In genomic region chr7:76076995-76077394, GRCh38 we compare ENCODE assay signal across 17 cellular contexts. TPM values are rescaled to one million over a fixed set of nuclear protein-coding genes. Genes with fewer than 3 reads are reported as not detected.
DNase-seq lines count a peak whose midpoint lies in the region; ATAC-seq and TF ChIP-seq lines count a peak whose summit lies in the region.
"Had no signal": no experiment of that assay in that cellular context is flagged by ENCODE, and none has a peak within 500 bp of the region (broad histone marks: within the 10 kb centered on the region; RNA-seq: fewer than 3 reads in every experiment).

No MANE protein-coding gene starts in this region.

- CTCF ChIA-PET in PC-9 (lab: Charles Lee), result no interaction called here

- peaks cover 5% of the 10 kb centered on the region for H3K27me3 Mint-ChIP-seq in T-helper 1 cell treated with Interleukin-12 subunit alpha and Interleukin-12 subunit beta and Interleukin-4 antibody, amounts not matched to agents 30 μg/mL and 1 μg/mL, for 36 hours (ENCODE audit: low read depth)
- H3K27me3 Mint-ChIP-seq: CD4-positive, alpha-beta T cell had no signal

- no peak for TF ChIP-seq CTCF in PC-9 (conservative IDR thresholded peaks at IDR 0.05)

- H3K9me3 Mint-ChIP-seq in T-helper 1 cell treated with Interleukin-12 subunit alpha and Interleukin-12 subunit beta and Interleukin-4 antibody, amounts not matched to agents 30 μg/mL and 1 μg/mL, for 36 hours, result no peaks in the 10 kb centered on the region
- H3K9me3 Mint-ChIP-seq: CD4-positive, alpha-beta T cell; GM23338 had no signal

- H3K9me2 ChIP-seq in PC-9 (ENCODE audit: insufficient read depth), result no peaks in the 10 kb centered on the region

- no peaks in the 10 kb centered on the region for H3K36me3 Mint-ChIP-seq in T-helper 1 cell treated with Interleukin-12 subunit alpha and Interleukin-12 subunit beta and Interleukin-4 antibody, amounts not matched to agents 30 μg/mL and 1 μg/mL, for 36 hours (ENCODE audit: low read depth)
- H3K36me3 Mint-ChIP-seq: IgD-negative memory B cell had no signal

- no peak overlapping the region for H3K4me2 ChIP-seq in PC-9
- H3K4me2 ChIP-seq: GM23338 had no signal

- H3K4me3 Mint-ChIP-seq in T-helper 1 cell treated with Interleukin-12 subunit alpha and Interleukin-12 subunit beta and Interleukin-4 antibody, amounts not matched to agents 30 μg/mL and 1 μg/mL, for 36 hours, result peak overlapping the region; percentile 3
- H3K4me3 Mint-ChIP-seq: CD4-positive, alpha-beta T cell; GM23338; IgD-negative memory B cell had no signal

- no peaks in the 10 kb centered on the region for H3K27me3 ChIP-seq in PC-9 (ENCODE audit: insufficient read depth, low read depth)
- H3K27me3 ChIP-seq: BLaER1 treated with 17β-estradiol and CSF1 and Interleukin-3, amounts not matched to agents 10 nM and 100 nM had no signal

- no peaks in the 10 kb centered on the region for H3K79me2 ChIP-seq in PC-9 (ENCODE audit: low read depth)

- H2AFZ ChIP-seq in PC-9, result no peak overlapping the region
- H2AFZ ChIP-seq: GM23338 had no signal

- H3K9me3 ChIP-seq in PC-9 (ENCODE audit: insufficient read depth, low read depth), result no peaks in the 10 kb centered on the region

- ATAC-seq in GM18502 (IDR thresholded peaks at IDR 0.05; ENCODE audit: poor library complexity, unreplicated experiment), result no peak
- ATAC-seq: GM12878, GM23338 had no signal

- H3F3A ChIP-seq in PC-9 (ENCODE audit: insufficient read depth, low read depth), result peaks cover 14% of the 10 kb centered on the region; the same call in 1 of the 2 replicates

- H4K20me1 ChIP-seq in PC-9 (ENCODE audit: insufficient read depth), result no peaks in the 10 kb centered on the region

- no TSS peak for BruUV-seq in PC-9 (replicated peaks; lab: Mats Ljungman, UMichigan)

- H3K27ac Mint-ChIP-seq in T-helper 1 cell treated with Interleukin-12 subunit alpha and Interleukin-12 subunit beta and Interleukin-4 antibody, amounts not matched to agents 30 μg/mL and 1 μg/mL, for 36 hours, result peak overlapping the region; percentile 17
- H3K27ac Mint-ChIP-seq: CD4-positive, alpha-beta T cell; GM23338; IgD-negative memory B cell had no signal

- H3K4me3 ChIP-seq in PC-9, result no peak overlapping the region
- H3K4me3 ChIP-seq: BLaER1 treated with 17β-estradiol and CSF1 and Interleukin-3, amounts not matched to agents 10 nM and 100 nM; GM12878; GM23338 had no signal

- POLR2A ChIA-PET in PC-9 (lab: Charles Lee; ENCODE audit: unreplicated experiment), result no interaction called here

- peaks cover 14% of the 10 kb centered on the region for H3K4me1 Mint-ChIP-seq in T-helper 1 cell treated with Interleukin-12 subunit alpha and Interleukin-12 subunit beta and Interleukin-4 antibody, amounts not matched to agents 30 μg/mL and 1 μg/mL, for 36 hours (ENCODE audit: low read depth)

- DNase-seq in T-helper 1 cell (no peak), PC-9 (no peak), epithelial cell of prostate (ENCODE audit: low read depth, low spot score) (no peak), HCEC 1CT (no peak), NCI-H2196 treated with DMSO at 0.1 percent for 48 hours (lab: John Stamatoyannopoulos, UW; ENCODE audit: unreplicated experiment) (no peak)
- DNase-seq: AML-193; Calu3; CD4-positive, alpha-beta T cell; DMS 273 treated with DMSO at 0.1 percent for 48 hours; H7 had no signal

- no peaks in the 10 kb centered on the region for H3K36me3 ChIP-seq in PC-9 (ENCODE audit: low read depth)

- H3K27ac ChIP-seq in PC-9, result peak overlapping the region; percentile 39
- H3K27ac ChIP-seq in epithelial cell of prostate, result peak overlapping the region; percentile 61
- H3K27ac ChIP-seq: 22Rv1 had no signal

- intact Hi-C loops in PC-9 (cut with micrococcal nuclease; ENCODE audit: unreplicated experiment), result no loop called here

- peaks cover 19% of the 10 kb centered on the region for H3K4me1 ChIP-seq in PC-9 (replicated peaks; ENCODE audit: insufficient read depth)

RNA-seq across cellular contexts. Expression of gene MDH2, which starts 29.1 kb away (rescaled TPM):
- total RNA-seq in PC-9 (2021), result 319 and 328 TPM in 2 replicates

RNA-seq across cellular contexts. Expression of gene STYXL1, which starts 29.2 kb away (rescaled TPM):
- total RNA-seq in PC-9 (2021), result 77.7 and 98.2 TPM in 2 replicates
